9 cellular contexts compared by ENCODE assay signal in the genomic region with DNA sequence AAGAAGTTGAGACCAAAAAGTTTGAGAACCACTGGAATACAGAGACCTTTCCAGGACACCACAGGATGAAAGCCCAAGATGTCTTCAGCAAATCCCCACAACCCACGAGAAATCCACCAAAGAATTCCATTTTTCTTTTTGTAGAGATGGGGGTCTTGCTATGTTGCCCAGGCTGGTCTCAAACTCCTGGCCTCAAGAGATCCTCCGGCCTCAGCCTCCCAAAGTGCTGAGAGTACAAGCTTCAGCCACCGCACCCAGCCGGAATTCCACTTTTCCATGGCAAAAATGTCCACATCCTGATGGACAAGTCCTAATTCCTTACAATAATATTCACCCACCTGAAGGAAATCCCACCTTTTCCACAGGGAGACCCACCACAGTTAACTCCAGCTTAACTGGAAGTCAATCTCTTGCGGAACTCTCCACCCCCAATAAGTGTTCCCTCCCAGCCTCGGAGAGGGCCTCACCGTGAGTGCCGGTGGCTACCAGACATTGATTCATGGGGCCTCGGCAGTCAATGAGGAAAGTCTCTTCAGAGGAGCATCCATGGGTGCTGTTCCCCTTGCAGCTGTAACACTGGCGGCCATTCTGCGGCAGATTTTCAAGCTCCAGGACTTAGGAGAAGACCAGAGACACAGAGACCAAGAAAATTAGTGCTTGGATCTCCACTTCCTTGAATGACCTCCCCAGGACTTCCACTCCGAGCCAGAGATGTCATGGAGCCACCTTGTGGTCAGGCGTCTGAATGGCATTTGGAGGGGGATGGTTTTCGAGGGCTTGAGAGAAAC. TPM values are rescaled to one million over a fixed set of nuclear protein-coding genes. Genes with fewer than 3 reads are reported as not detected.
A peak's percentile ranks its signal among the peaks of the same experiment; 100 is the strongest.
DNase-seq lines count a peak whose midpoint lies in the region; ATAC-seq and TF ChIP-seq lines count a peak whose summit lies in the region.
"Had no signal": no experiment of that assay in that cellular context is flagged by ENCODE, and none has a peak within 500 bp of the region (broad histone marks: within the 10 kb centered on the region; RNA-seq: fewer than 3 reads in every experiment).

No MANE protein-coding gene starts in this region.

- H3K27me3 Mint-ChIP-seq in T-helper 17 cell = no peaks in the 10 kb centered on the region
- H3K27me3 Mint-ChIP-seq: CD4-positive, alpha-beta memory T cell had no signal

- H3K27ac Mint-ChIP-seq in T-helper 17 cell = peak overlapping the region; percentile 43

- H3K27me3 ChIP-seq in Loucy (ENCODE audit: insufficient read depth, low read length, poor library complexity, severe bottlenecking) (no peaks in the 10 kb centered on the region), left lung (no peaks in the 10 kb centered on the region)

- H3K36me3 Mint-ChIP-seq in T-helper 17 cell (ENCODE audit: low read depth) = peaks cover 9% of the 10 kb centered on the region

- peak; percentile 88 for TF ChIP-seq CTCF in Loucy (conservative IDR thresholded peaks at IDR 0.05; ENCODE audit: low read length)
- TF ChIP-seq CTCF in choroid plexus epithelial cell (conservative IDR thresholded peaks at IDR 0.05; ENCODE audit: low read depth, low read length) = peak; percentile 91
- TF ChIP-seq CTCF in left lung (IDR thresholded peaks at IDR 0.05) = peak; percentile 56 to 58

- intact Hi-C loops in left lung (cut with DNase I) = no loop called here

- DNase-seq in NCI-H2029 (lab: John Stamatoyannopoulos, UW) (peak; percentile 48), NCI-H2029 treated with DMSO at 0.1 percent for 48 hours (lab: John Stamatoyannopoulos, UW) (no peak), T-helper 17 cell (peak in 1 of 3 donors; percentile 20), choroid plexus epithelial cell (ENCODE audit: low read depth) (peak; percentile 84), left lung (peak; percentile 9 to 48)
- peak; percentile 34 for DNase-seq in stimulated activated CD4-positive, alpha-beta T cell treated with anti-CD3 and anti-CD28 coated beads, Interleukin-4, amount 100 ng/mL, for 1 hour

- peak overlapping the region; percentile 8 for H3K4me2 ChIP-seq in Loucy (ENCODE audit: low read depth, low read length, poor library complexity, severe bottlenecking)

- peak overlapping the region; percentile 84 for H2AFZ ChIP-seq in Loucy (ENCODE audit: low read length)

- ATAC-seq in T-helper 17 cell (peak; percentile 51), left lung (peak; percentile 89), GM19351 (IDR thresholded peaks at IDR 0.05; ENCODE audit: unreplicated experiment) (no peak)

- H3K36me3 ChIP-seq in Loucy (ENCODE audit: insufficient read depth, low read length) (no peaks in the 10 kb centered on the region; the same call in 1 of the 2 replicates), left lung (peaks cover 0 to 100% of the 10 kb centered on the region in 2 donors)

- H3K4me3 Mint-ChIP-seq in T-helper 17 cell = no peak overlapping the region
- H3K4me3 Mint-ChIP-seq: CD4-positive, alpha-beta memory T cell had no signal

- H3K27ac ChIP-seq in left lung = no peak overlapping the region

- H3K4me1 ChIP-seq in Loucy (ENCODE audit: insufficient read depth, low read length, poor library complexity, severe bottlenecking) (no peaks in the 10 kb centered on the region), left lung (no peaks in the 10 kb centered on the region)

- no peaks in the 10 kb centered on the region for H3K4me1 Mint-ChIP-seq in T-helper 17 cell
- H3K4me1 Mint-ChIP-seq: CD4-positive, alpha-beta memory T cell had no signal

- no peaks in the 10 kb centered on the region for H4K20me1 ChIP-seq in Loucy (ENCODE audit: insufficient read depth, low read length, poor library complexity, severe bottlenecking)

- H3K4me3 ChIP-seq in Loucy (ENCODE audit: low read length, poor library complexity, severe bottlenecking) = peak overlapping the region; percentile 25
- H3K4me3 ChIP-seq in choroid plexus epithelial cell (ENCODE audit: low read depth, low read length) = no peak overlapping the region
- no peak overlapping the region for H3K4me3 ChIP-seq in left lung

- H3K9me3 ChIP-seq in Loucy (ENCODE audit: insufficient read depth, low read depth, low read length) (no peaks in the 10 kb centered on the region), T-helper 17 cell (ENCODE audit: control insufficient read depth, low read length, poor library complexity, severe bottlenecking) (no peaks in the 10 kb centered on the region), left lung (no peaks in the 10 kb centered on the region)

- H3K9ac ChIP-seq in Loucy (ENCODE audit: low read depth, low read length, poor library complexity, severe bottlenecking) = no peak overlapping the region

- no peaks in the 10 kb centered on the region for H3F3A ChIP-seq in Loucy (ENCODE audit: low read depth)

- no peaks in the 10 kb centered on the region for H3K9me2 ChIP-seq in Loucy (replicated peaks; ENCODE audit: low read depth, low read length)

- H3K79me2 ChIP-seq in Loucy (ENCODE audit: insufficient read depth, low read length) = no peaks in the 10 kb centered on the region

RNA-seq across cellular contexts. Expression of a gene that starts 12.3 kb away (rescaled TPM):
- under 1 TPM; 0.40 to 0.91 TPM for total RNA-seq in T-helper 17 cell
- total RNA-seq in left lung = 10 to 100 TPM in 1 of 2 donors, 1 to 10 TPM in 1; 4.7 to 12.1 TPM

RNA-seq across cellular contexts. Expression of a gene that starts 18.0 kb away (rescaled TPM):
- total RNA-seq in T-helper 17 cell (10 to 100 TPM; 21.1 to 35.8 TPM), left lung (100 to 1,000 TPM in 1 of 2 donors, 10 to 100 TPM in 1; 76.5 to 119 TPM)

RNA-seq across cellular contexts. Expression of a gene that starts 32.5 kb away (rescaled TPM):
- total RNA-seq in T-helper 17 cell (10 to 100 TPM; 23.8 to 26.3 TPM), left lung (10 to 100 TPM; 24.7 to 41.5 TPM)

RNA-seq across cellular contexts. Expression of a gene that starts 40.1 kb away (rescaled TPM):
- total RNA-seq in T-helper 17 cell (under 1 TPM; 0.40 to 0.60 TPM), left lung (under 1 TPM; 0.10 to 0.32 TPM)

RNA-seq across cellular contexts. Expression of a gene that starts 55.6 kb away (rescaled TPM):
- total RNA-seq in T-helper 17 cell = 10 to 100 TPM in 1 of 2 donors, 1 to 10 TPM in 1; 7.9 to 11.1 TPM
- total RNA-seq in left lung = 10 to 100 TPM; 11.5 to 14.4 TPM
